10 cellular contexts compared by ENCODE assay signal in the genomic region with DNA sequence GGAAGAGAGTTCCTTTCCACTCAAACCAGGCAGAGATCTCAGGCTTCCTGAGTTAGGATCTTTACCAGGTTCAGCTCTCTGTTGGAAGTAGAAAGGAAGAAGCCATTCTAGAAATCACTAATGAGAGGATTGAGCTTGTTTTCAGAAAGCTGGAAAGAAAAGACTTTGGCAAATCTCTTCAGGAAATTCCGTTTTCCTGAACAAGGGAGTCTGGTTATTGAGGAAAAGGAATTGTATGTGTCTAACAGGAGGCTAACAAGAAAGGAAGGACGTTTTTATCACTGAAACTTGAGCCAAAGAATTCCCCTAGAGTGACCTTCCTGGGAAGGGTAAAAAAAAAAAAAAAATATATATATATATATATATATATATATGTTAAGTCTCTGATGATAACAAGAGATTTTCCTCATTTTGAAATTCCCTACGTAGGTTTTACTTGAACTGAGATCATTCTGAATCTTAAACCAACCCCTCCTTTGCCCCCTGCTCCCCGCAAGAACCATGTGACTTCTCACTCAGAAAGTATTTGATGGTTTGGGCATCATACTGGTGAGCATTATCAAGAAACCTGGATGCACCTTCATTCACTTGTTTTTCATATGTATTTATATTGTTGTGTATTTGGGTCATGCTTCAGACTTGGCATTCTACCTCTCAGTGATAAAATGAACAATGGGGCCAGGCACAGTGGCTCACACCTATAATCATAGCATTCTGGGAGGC.
DNase-seq lines count a peak whose midpoint lies in the region; ATAC-seq and TF ChIP-seq lines count a peak whose summit lies in the region.
"Had no signal": no experiment of that assay in that cellular context is flagged by ENCODE, and none has a peak within 500 bp of the region (broad histone marks: within the 10 kb centered on the region; RNA-seq: fewer than 3 reads in every experiment).

No MANE protein-coding gene starts in this region.

- H3K9me3 ChIP-seq in heart left ventricle (no peaks in the 10 kb centered on the region), uterus (no peaks in the 10 kb centered on the region)

- H3K4me3 Mint-ChIP-seq in effector memory CD8-positive, alpha-beta T cell, result peak overlapping the region in 1 of 2 donors; percentile 38
- H3K4me3 Mint-ChIP-seq in neural crest cell, result no peak overlapping the region

- H3K4me1 ChIP-seq in heart left ventricle (peaks cover 8 to 85% (median 72%) of the 10 kb centered on the region in 12 donors), uterus (peaks cover 21 to 30% of the 10 kb centered on the region in 2 donors)

- DNase-seq in heart left ventricle (no peak), cardiac septum (ENCODE audit: low spot score) (no peak), neural crest cell (ENCODE audit: low read depth, low spot score) (no peak), uterus (no peak), SHP77 (lab: John Stamatoyannopoulos, UW) (no peak), HuH-7 (ENCODE audit: low spot score) (no peak)
- no peak for DNase-seq in effector memory CD8-positive, alpha-beta T cell
- DNase-seq in stimulated activated naive CD4-positive, alpha-beta T cell treated with Interleukin-2 at 50 U/mL for 16 hours (lab: John Stamatoyannopoulos, UW), result no peak
- DNase-seq: central memory CD4-positive, alpha-beta T cell; hippocampal formation had no signal

- peak overlapping the region; percentile 49 to 90 for H3K27ac Mint-ChIP-seq in effector memory CD8-positive, alpha-beta T cell
- H3K27ac Mint-ChIP-seq in neural crest cell (ENCODE audit: unreplicated experiment), result peak overlapping the region; percentile 45

- no peaks in the 10 kb centered on the region for H3K27me3 Mint-ChIP-seq in effector memory CD8-positive, alpha-beta T cell
- no peaks in the 10 kb centered on the region for H3K27me3 Mint-ChIP-seq in neural crest cell (ENCODE audit: low read depth)

- 35 to 43% (median 38%) methylated on average over 4 of the region's 4 CpGs for WGBS in heart left ventricle, 4 donors

- H3K27me3 ChIP-seq in heart left ventricle (no peaks in the 10 kb centered on the region), uterus (no peaks in the 10 kb centered on the region)

- no peaks in the 10 kb centered on the region for H3K9me3 Mint-ChIP-seq in effector memory CD8-positive, alpha-beta T cell
- no peaks in the 10 kb centered on the region for H3K9me3 Mint-ChIP-seq in neural crest cell

- peaks cover 0 to 31% (median 23%) of the 10 kb centered on the region in 9 donors for H3K36me3 ChIP-seq in heart left ventricle
- no peaks in the 10 kb centered on the region for H3K36me3 ChIP-seq in uterus

- no peak for TF ChIP-seq CTCF in heart left ventricle (IDR thresholded peaks at IDR 0.05)
- TF ChIP-seq CTCF in neural crest cell (conservative IDR thresholded peaks at IDR 0.05), result no peak
- no peak for TF ChIP-seq CTCF in uterus (IDR thresholded peaks at IDR 0.05)

- peaks cover 39 to 64% of the 10 kb centered on the region in 2 donors for H3K4me1 Mint-ChIP-seq in effector memory CD8-positive, alpha-beta T cell (ENCODE audit: low read depth in 2 of 2)
- H3K4me1 Mint-ChIP-seq in neural crest cell, result peaks cover 45% of the 10 kb centered on the region

- intact Hi-C loops in heart left ventricle (cut with DNase I), result loop anchor here in 3 of 10 donors (2.0 kb wide), 2 partner anchors 16 to 18 kb away; no protein-coding TSS in a partner anchor
- intact Hi-C loops in cardiac septum (cut with DNase I), result no loop called here
- intact Hi-C loops in uterus (cut with DNase I; ENCODE audit: low total_unique reads), result no loop called here

- peaks cover 44% of the 10 kb centered on the region for H3K36me3 Mint-ChIP-seq in effector memory CD8-positive, alpha-beta T cell (ENCODE audit: insufficient read depth)
- H3K36me3 Mint-ChIP-seq in neural crest cell (ENCODE audit: low read depth), result no peaks in the 10 kb centered on the region

- H3K4me3 ChIP-seq in heart left ventricle (no peak overlapping the region), uterus (no peak overlapping the region)

- peak in 1 of 4 donors; percentile 20 for ATAC-seq in heart left ventricle
- ATAC-seq in effector memory CD8-positive, alpha-beta T cell (replicated peaks), result no peak

- TF ChIP-seq POLR2A in heart left ventricle (IDR thresholded peaks at IDR 0.05) (no peak), uterus (IDR thresholded peaks at IDR 0.05) (no peak)

- peak overlapping the region in 11 of 12 donors; percentile 60 to 85 (median 75) for H3K27ac ChIP-seq in heart left ventricle
- peak overlapping the region; percentile 65 to 79 for H3K27ac ChIP-seq in uterus
